ENCODE assay signal across 8 cellular contexts in genomic region chr2:94737145-94737544, GRCh38.
A peak's percentile ranks its signal among the peaks of the same experiment; 100 is the strongest.
DNase-seq lines count a peak whose midpoint lies in the region; ATAC-seq, FAIRE-seq and TF ChIP-seq lines count a peak whose summit lies in the region.
"Not testable (repeated sequence)": the region's sequence is repeated elsewhere in the genome, so short reads cannot be mapped to it uniquely, and the experiment has no call there.

No MANE protein-coding gene starts in this region.

- H3K9ac ChIP-seq in HepG2 (ENCODE audit: insufficient read depth, low read depth, low read length), result not testable (repeated sequence)

- TF ChIP-seq CTCF in BE2C (IDR thresholded peaks at IDR 0.05; ENCODE audit: low read depth, low read length) (0 out of 2 replicates have a peak, but pooled peaks have one; percentile 15), HepG2 (CRISPR knock-in tag; IDR thresholded peaks at IDR 0.05) (peak; percentile 23; the same call in 1 of the 2 replicates)
- not testable (repeated sequence) for TF ChIP-seq CTCF in LNCaP clone FGC (IDR thresholded peaks at IDR 0.05; ENCODE audit: control insufficient read depth, extremely low read depth, insufficient read depth)

- not testable (repeated sequence) for H3K27me3 ChIP-seq in BE2C; HepG2 (ENCODE audit: control insufficient read depth in 1 of 2, insufficient read depth in 2 of 2, low read length in 2 of 2)

- not testable (repeated sequence) for ATAC-seq in HepG2

- TF ChIP-seq POLR2A in HepG2 (IDR thresholded peaks at IDR 0.05; ENCODE audit: insufficient read depth in 1 of 2, low read depth in 2 of 2, low read length in 2 of 2), result not testable (repeated sequence)

- FAIRE-seq in HepG2 (lab: Jason Lieb, UNC), result not testable (repeated sequence)

- BruUV-seq in HepG2 (replicated peaks; lab: Mats Ljungman, UMichigan), result not testable (repeated sequence)

- DNase-seq in BE2C (peak; percentile 55), DMS53 treated with DMSO at 0.1 percent for 48 hours (lab: John Stamatoyannopoulos, UW; ENCODE audit: unreplicated experiment) (peak; percentile 91), LNCaP clone FGC (ENCODE audit: low read depth) (peak; percentile 10), NCI-H2029 treated with DMSO at 0.1 percent for 48 hours (lab: John Stamatoyannopoulos, UW) (peak; percentile 18), NCI-H345 (lab: John Stamatoyannopoulos, UW) (peak; percentile 90), NCI-H82 (lab: John Stamatoyannopoulos, UW) (peak; percentile 18), SIG-M5 treated with dmso at 0.1 percent for 504 hours (lab: John Stamatoyannopoulos, UW; ENCODE audit: unreplicated experiment) (peak; percentile 0), HepG2 (ENCODE audit: low spot score) (peak; percentile 24)

- H3K79me2 ChIP-seq in HepG2 (ENCODE audit: insufficient read depth, low read length), result not testable (repeated sequence)

- in situ Hi-C loops in HepG2 (cut with HindIII; ENCODE audit: extremely low pct_ligation_motif_present, low pct_unique_long_range_greater_than_20kb), result not testable (repeated sequence)

- H3K4me2 ChIP-seq in HepG2 (ENCODE audit: low read depth, low read length), result not testable (repeated sequence)

- H3K4me1 ChIP-seq in BE2C; HepG2 (ENCODE audit: insufficient read depth, low read length): not testable (repeated sequence)

- TF ChIP-seq EP300 in HepG2 (IDR thresholded peaks at IDR 0.05; ENCODE audit: low read depth in 2 of 2, low read length in 2 of 2); HepG2 (CRISPR knock-in tag; IDR thresholded peaks at IDR 0.05; ENCODE audit: borderline replicate concordance): not testable (repeated sequence)

- POLR2A ChIA-PET in HepG2 (lab: Yijun Ruan, JAX), result not testable (repeated sequence)

- not testable (repeated sequence) for H3K36me3 ChIP-seq in BE2C; HepG2 (replicated peaks in 1 of 2; ENCODE audit: control insufficient read depth in 1 of 2, insufficient read depth in 2 of 2, low read length in 2 of 2)

- H3K9me3 ChIP-seq in BE2C; HepG2 (ENCODE audit: low read length): not testable (repeated sequence)

- not testable (repeated sequence) for H3K4me3 ChIP-seq in BE2C (ENCODE audit: low read depth, low read length); LNCaP clone FGC (ENCODE audit: low read depth, low read length); HepG2 (replicated peaks in 1 of 3; ENCODE audit: insufficient read depth in 1 of 3, low read depth in 2 of 3, low read length in 3 of 3)

- not testable (repeated sequence) for H3K27ac ChIP-seq in HepG2 (ENCODE audit: extremely low read length, insufficient read depth, low read length)

- intact Hi-C loops in HepG2 (cut with micrococcal nuclease; ENCODE audit: unreplicated experiment), result not testable (repeated sequence)

- 37% methylated on average over 12 of the region's 17 CpGs for WGBS in HepG2 (ENCODE audit: low lambda C conversion rate)

- H4K20me1 ChIP-seq in HepG2 (ENCODE audit: insufficient read depth, low read length), result not testable (repeated sequence)

- not testable (repeated sequence) for TF ChIP-seq RAD21 in HepG2 (CRISPR knock-in tag; IDR thresholded peaks at IDR 0.05)

- CTCF ChIA-PET in HepG2 (lab: Yijun Ruan, JAX; ENCODE audit: low intra/inter-chr PET ratio, low total read pairs), result not testable (repeated sequence)

- not testable (repeated sequence) for H2AFZ ChIP-seq in HepG2 (ENCODE audit: low read length)

TF ChIP-seq in HepG2, 621 proteins besides CTCF, POLR2A, EP300 and RAD21:
- TF ChIP-seq GABPB1 (CRISPR knock-in tag; IDR thresholded peaks at IDR 0.05), result peak; percentile 45
- TF ChIP-seq GABPA (IDR thresholded peaks at IDR 0.05; ENCODE audit: low read depth, low read length), result not testable (repeated sequence)
- peak; percentile 39; the same call in 1 of the 2 replicates for TF ChIP-seq GABPA (CRISPR knock-in tag; IDR thresholded peaks at IDR 0.05; ENCODE audit: low read depth)

Comparison
In these comparisons a context has a peak if more than half of its experiments do, and no peak if none do; other contexts are left out.
1. DNase-seq: peak in every context shown above with its lines; median percentile 91 in DMS53 treated with DMSO at 0.1 percent for 48 hours; 90 in NCI-H345; 55 in BE2C; 24 in HepG2; 18 in NCI-H2029 treated with DMSO at 0.1 percent for 48 hours; 18 in NCI-H82; 10 in LNCaP clone FGC; 0 in SIG-M5 treated with dmso at 0.1 percent for 504 hours.